ENCODE assay signal across 11 cellular contexts in the genomic region with DNA sequence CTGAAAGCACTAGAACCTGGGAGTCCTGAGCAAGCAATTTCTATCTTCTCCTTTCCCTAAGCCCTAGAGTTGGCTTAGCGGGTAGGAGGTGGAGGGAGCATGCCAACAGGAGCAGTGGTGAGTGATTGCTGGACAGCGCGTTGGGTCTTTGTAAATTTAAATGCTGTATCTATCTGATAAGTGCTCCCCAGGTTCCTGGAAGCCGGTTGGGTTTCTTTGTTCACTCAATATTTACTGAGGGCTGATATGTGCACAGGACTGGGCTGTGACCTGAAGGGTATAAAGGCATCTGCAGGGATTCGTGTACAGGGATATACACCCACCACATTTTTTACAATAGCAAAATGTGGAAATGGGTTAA. TPM values are rescaled to one million over a fixed set of nuclear protein-coding genes. Genes with fewer than 3 reads are reported as not detected.
DNase-seq lines count a peak whose midpoint lies in the region; ATAC-seq and TF ChIP-seq lines count a peak whose summit lies in the region.
"Had no signal": no experiment of that assay in that cellular context is flagged by ENCODE, and none has a peak within 500 bp of the region (broad histone marks: within the 10 kb centered on the region; RNA-seq: fewer than 3 reads in every experiment).

No MANE protein-coding gene starts in this region.

- H3K9me3 ChIP-seq in PC-3 (ENCODE audit: low read length), result no peaks in the 10 kb centered on the region
- H3K9me3 ChIP-seq in fibroblast of lung (ENCODE audit: control insufficient read depth, insufficient read depth, low read depth, low read length), result no peaks in the 10 kb centered on the region
- no peaks in the 10 kb centered on the region for H3K9me3 ChIP-seq in osteoblast (ENCODE audit: low read depth, low read length)

- no TSS peak for BruUV-seq in PC-3 (replicated peaks; lab: Mats Ljungman, UMichigan)

- no peak overlapping the region for H3K4me3 Mint-ChIP-seq in stimulated activated memory B cell treated with anti-CD40 and anti-IgM and Interleukin-4, amounts not matched to agents 10 μg/mL and 1 μg/mL and 100 μg/mL, for 72 hours

- H3K79me2 ChIP-seq in PC-3 (ENCODE audit: low read length), result peaks cover 69% of the 10 kb centered on the region
- H3K79me2 ChIP-seq in fibroblast of lung (ENCODE audit: control insufficient read depth, insufficient read depth, low read length), result peaks cover 60% of the 10 kb centered on the region
- H3K79me2 ChIP-seq in osteoblast (ENCODE audit: insufficient read depth, low read length), result peaks cover 69% of the 10 kb centered on the region

- H3K36me3 ChIP-seq in PC-3 (ENCODE audit: low read depth, low read length) (no peaks in the 10 kb centered on the region), fibroblast of lung (ENCODE audit: control insufficient read depth, insufficient read depth, low read length) (no peaks in the 10 kb centered on the region), osteoblast (ENCODE audit: insufficient read depth, low read length) (no peaks in the 10 kb centered on the region)

- peak; percentile 6 for DNase-seq in NCI-H1092 treated with DMSO at 0.1 percent for 48 hours (lab: John Stamatoyannopoulos, UW)
- no peak for DNase-seq in NCI-H1092 (lab: John Stamatoyannopoulos, UW)
- DNase-seq in PC-3, result no peak
- no peak for DNase-seq in fibroblast of lung (ENCODE audit: low read depth in 2 of 2)
- DNase-seq in osteoblast (ENCODE audit: insufficient read length, low spot score, missing footprints), result no peak
- DNase-seq in stimulated activated CD4-positive, alpha-beta T cell treated with anti-CD3 and anti-CD28 coated beads, Interleukin-1b, Interleukin-23, amount 100 ng/mL, for 48 hours, result no peak
- DNase-seq in AG20443 (ENCODE audit: low spot score), result no peak
- DNase-seq: 8988T, activated B cell treated with CpG ODN at 0.5 μM for 24 hours had no signal

- H3F3A ChIP-seq in PC-3 (ENCODE audit: low read length, unreplicated experiment), result no peaks in the 10 kb centered on the region

- H3K27me3 ChIP-seq in PC-3 (ENCODE audit: low read length) (no peaks in the 10 kb centered on the region), fibroblast of lung (ENCODE audit: control insufficient read depth, insufficient read depth, low read length) (no peaks in the 10 kb centered on the region), osteoblast (ENCODE audit: insufficient read depth, low read length) (no peaks in the 10 kb centered on the region)

- CTCF ChIA-PET in PC-3 (lab: Charles Lee), result no interaction called here

- no peaks in the 10 kb centered on the region for H3K27me3 Mint-ChIP-seq in stimulated activated memory B cell treated with anti-CD40 and anti-IgM and Interleukin-4, amounts not matched to agents 10 μg/mL and 1 μg/mL and 100 μg/mL, for 72 hours

- H4K20me1 ChIP-seq in PC-3 (ENCODE audit: low read length) (peaks cover 31% of the 10 kb centered on the region), fibroblast of lung (ENCODE audit: control insufficient read depth, extremely low read depth, insufficient read depth, low read length) (peaks cover 1% of the 10 kb centered on the region), osteoblast (ENCODE audit: insufficient read depth, low read length) (peaks cover 53% of the 10 kb centered on the region)

- H3K9me2 ChIP-seq in PC-3 (replicated peaks; ENCODE audit: low read length), result no peaks in the 10 kb centered on the region

- peak overlapping the region; percentile 86 for H3K4me3 ChIP-seq in PC-3 (ENCODE audit: low read length)
- peak overlapping the region in 2 of 4 experiments; percentile 90 for H3K4me3 ChIP-seq in fibroblast of lung (replicated peaks in 1 of 4; ENCODE audit: control extremely low read depth in 1 of 4, insufficient read depth in 1 of 4, low read depth in 3 of 4, low read length in 4 of 4)
- H3K4me3 ChIP-seq in osteoblast (ENCODE audit: insufficient read depth, low read length), result peak overlapping the region; percentile 95

- POLR2A ChIA-PET in PC-3 (lab: Charles Lee; ENCODE audit: unreplicated experiment), result no interaction called here

- peaks cover 15% of the 10 kb centered on the region for H3K4me1 ChIP-seq in PC-3 (ENCODE audit: insufficient read depth, low read length)
- peaks cover 2% of the 10 kb centered on the region for H3K4me1 ChIP-seq in fibroblast of lung (ENCODE audit: control insufficient read depth, extremely low read depth, insufficient read depth, low read length)
- H3K4me1 ChIP-seq in osteoblast (ENCODE audit: insufficient read depth, low read length), result peaks cover 19% of the 10 kb centered on the region

- peaks cover 34% of the 10 kb centered on the region for H3K4me1 Mint-ChIP-seq in stimulated activated memory B cell treated with anti-CD40 and anti-IgM and Interleukin-4, amounts not matched to agents 10 μg/mL and 1 μg/mL and 100 μg/mL, for 72 hours

- H3K9ac ChIP-seq in PC-3 (ENCODE audit: low read length) (peak overlapping the region; percentile 92; the same call in 1 of the 2 replicates), fibroblast of lung (ENCODE audit: insufficient read depth, low read length) (no peak overlapping the region)

- H3K4me2 ChIP-seq in PC-3 (ENCODE audit: low read length) (peak overlapping the region; percentile 89), fibroblast of lung (ENCODE audit: extremely low read depth, insufficient read depth, low read length) (peak overlapping the region; percentile 17), osteoblast (ENCODE audit: insufficient read depth, low read length) (peak overlapping the region; percentile 90)

- H3K36me3 Mint-ChIP-seq in stimulated activated memory B cell treated with anti-CD40 and anti-IgM and Interleukin-4, amounts not matched to agents 10 μg/mL and 1 μg/mL and 100 μg/mL, for 72 hours, result no peaks in the 10 kb centered on the region

- TF ChIP-seq CTCF in PC-3 (conservative IDR thresholded peaks at IDR 0.05; ENCODE audit: low read depth, low read length), result no peak
- no peak for TF ChIP-seq CTCF in fibroblast of lung (conservative IDR thresholded peaks at IDR 0.05 in 1 of 2, IDR thresholded peaks at IDR 0.05 in 1 of 2; ENCODE audit: low read depth in 1 of 2, low read length in 2 of 2)
- TF ChIP-seq CTCF in osteoblast (IDR thresholded peaks at IDR 0.05; ENCODE audit: extremely low read depth, low read depth, low read length), result no peak

- intact Hi-C loops in PC-3 (cut with micrococcal nuclease), result loop anchor here (5.0 kb wide), 1 partner anchor 133 kb away; a partner anchor contains a TSS

- peak overlapping the region; percentile 90; the same call in 1 of the 2 replicates for H2AFZ ChIP-seq in PC-3 (ENCODE audit: low read length)
- H2AFZ ChIP-seq in fibroblast of lung (ENCODE audit: low read length), result no peak overlapping the region
- no peak overlapping the region for H2AFZ ChIP-seq in osteoblast (ENCODE audit: low read length)

- H3K27ac ChIP-seq in PC-3 (ENCODE audit: low read length) (no peak overlapping the region), fibroblast of lung (ENCODE audit: insufficient read depth, low read length) (no peak overlapping the region), osteoblast (ENCODE audit: low read depth, low read length) (no peak overlapping the region)
- H3K27ac ChIP-seq: HL-60 had no signal

- ATAC-seq in PC-3, result no peak
- ATAC-seq in stimulated activated memory B cell treated with anti-CD40 and anti-IgM and Interleukin-4, amounts not matched to agents 10 μg/mL and 1 μg/mL and 100 μg/mL, for 72 hours, result no peak

- no peaks in the 10 kb centered on the region for H3K9me3 Mint-ChIP-seq in stimulated activated memory B cell treated with anti-CD40 and anti-IgM and Interleukin-4, amounts not matched to agents 10 μg/mL and 1 μg/mL and 100 μg/mL, for 72 hours
- H3K9me3 Mint-ChIP-seq: activated B cell treated with CpG ODN at 0.5 μM for 24 hours had no signal

- H3K27ac Mint-ChIP-seq in stimulated activated memory B cell treated with anti-CD40 and anti-IgM and Interleukin-4, amounts not matched to agents 10 μg/mL and 1 μg/mL and 100 μg/mL, for 72 hours, result no peak overlapping the region
- H3K27ac Mint-ChIP-seq: activated B cell treated with CpG ODN at 0.5 μM for 24 hours had no signal

RNA-seq across cellular contexts. Expression of a gene that starts 2.2 kb away (rescaled TPM):
- total RNA-seq in PC-3 (2014; rRNA removed) (24.6 and 29.7 TPM in 2 replicates), fibroblast of lung (19.3 and 27.9 TPM in 2 replicates), osteoblast (54.3 and 54.5 TPM in 2 replicates)
- 32.7 and 51.4 TPM in 2 replicates for polyA plus RNA-seq in fibroblast of lung
- polyA plus RNA-seq in fibroblast of lung (2012), result 35.3 and 49.9 TPM in 2 replicates
- 5.9 and 14.3 TPM in 2 replicates for polyA minus RNA-seq in fibroblast of lung (ENCODE audit: low replicate concordance)

RNA-seq across cellular contexts. Expression of a gene that starts 41.4 kb away (rescaled TPM):
- total RNA-seq in PC-3 (2014; rRNA removed) (0.04 TPM in 1 of 2 replicates, not detected in the other), fibroblast of lung (not detected in 2 replicates), osteoblast (not detected in 2 replicates)
- not detected in 2 replicates for polyA plus RNA-seq in fibroblast of lung
- not detected in 2 replicates for polyA plus RNA-seq in fibroblast of lung (2012)
- polyA minus RNA-seq in fibroblast of lung (ENCODE audit: low replicate concordance), result not detected in 2 replicates

Comparison
In these comparisons a context has a peak if more than half of its experiments do, and no peak if none do; other contexts are left out.
1. H3K4me2 ChIP-seq: peak in every context shown above with its lines; median percentile 90 in osteoblast; 89 in PC-3; 17 in fibroblast of lung.